ENCODE assay signal across 14 cellular contexts in genomic region chr2:20724500-20725053, GRCh38. TPM values are rescaled to one million over a fixed set of nuclear protein-coding genes. Genes with fewer than 3 reads are reported as not detected.
A peak's percentile ranks its signal among the peaks of the same experiment; 100 is the strongest.
DNase-seq lines count a peak whose midpoint lies in the region; ATAC-seq and TF ChIP-seq lines count a peak whose summit lies in the region.
"Had no signal": no experiment of that assay in that cellular context is flagged by ENCODE, and none has a peak within 500 bp of the region (broad histone marks: within the 10 kb centered on the region; RNA-seq: fewer than 3 reads in every experiment).

No MANE protein-coding gene starts in this region.

- DNase-seq in stimulated activated naive CD8-positive, alpha-beta T cell treated with anti-CD3 and anti-CD28 coated beads, Interleukin-15, Interleukin-2, amounts not matched to agents 100 U/mL and 50 U/mL, for 24 hours: no peak
- DNase-seq in chondrocyte (ENCODE audit: low spot score) (no peak), COR-L47 (lab: John Stamatoyannopoulos, UW) (no peak)
- DNase-seq in stimulated activated effector memory CD8-positive, alpha-beta T cell treated with anti-CD3 and anti-CD28 coated beads, Interleukin-12 subunit alpha, Interleukin-12 subunit beta, amount 100 ng/mL, for 72 hours (ENCODE audit: low spot score in 2 of 2): no peak
- DNase-seq: BE2C; CD4-positive, alpha-beta memory T cell; DND-41; GDM1; HCEC 1CT; HFFc6 had no signal

- H3K4me1 Mint-ChIP-seq in stimulated activated naive CD8-positive, alpha-beta T cell treated with anti-CD3 and anti-CD28 coated beads, Interleukin-15, Interleukin-2, amounts not matched to agents 100 ng/mL and 50 ng/mL, for 24 hours (ENCODE audit: low read depth): peaks cover 4% of the 10 kb centered on the region
- peaks cover 69% of the 10 kb centered on the region for H3K4me1 Mint-ChIP-seq in chondrocyte (ENCODE audit: low read depth)
- peaks cover 4% of the 10 kb centered on the region for H3K4me1 Mint-ChIP-seq in stimulated activated effector memory CD8-positive, alpha-beta T cell treated with anti-CD3 and anti-CD28 coated beads, Interleukin-12 subunit alpha, Interleukin-12 subunit beta, amount 100 ng/mL, for 72 hours

- no peak for TF ChIP-seq CTCF in chondrocyte (IDR thresholded peaks at IDR 0.05)

- H3K27ac Mint-ChIP-seq in stimulated activated naive CD8-positive, alpha-beta T cell treated with anti-CD3 and anti-CD28 coated beads, Interleukin-15, Interleukin-2, amounts not matched to agents 100 ng/mL and 50 ng/mL, for 24 hours: peak overlapping the region; percentile 19
- peak overlapping the region; percentile 84 for H3K27ac Mint-ChIP-seq in chondrocyte (ENCODE audit: unreplicated experiment)
- H3K27ac Mint-ChIP-seq in stimulated activated effector memory CD8-positive, alpha-beta T cell treated with anti-CD3 and anti-CD28 coated beads, Interleukin-12 subunit alpha, Interleukin-12 subunit beta, amount 100 ng/mL, for 72 hours: no peak overlapping the region
- H3K27ac Mint-ChIP-seq: CD4-positive, alpha-beta memory T cell; HFFc6 had no signal

- peaks cover 67% of the 10 kb centered on the region for H3K36me3 Mint-ChIP-seq in stimulated activated naive CD8-positive, alpha-beta T cell treated with anti-CD3 and anti-CD28 coated beads, Interleukin-15, Interleukin-2, amounts not matched to agents 100 ng/mL and 50 ng/mL, for 24 hours (ENCODE audit: low read depth)
- peaks cover 8% of the 10 kb centered on the region for H3K36me3 Mint-ChIP-seq in chondrocyte (ENCODE audit: low read depth)
- H3K36me3 Mint-ChIP-seq in stimulated activated effector memory CD8-positive, alpha-beta T cell treated with anti-CD3 and anti-CD28 coated beads, Interleukin-12 subunit alpha, Interleukin-12 subunit beta, amount 100 ng/mL, for 72 hours: peaks cover 7% of the 10 kb centered on the region

- no peaks in the 10 kb centered on the region for H3K27me3 Mint-ChIP-seq in stimulated activated naive CD8-positive, alpha-beta T cell treated with anti-CD3 and anti-CD28 coated beads, Interleukin-15, Interleukin-2, amounts not matched to agents 100 ng/mL and 50 ng/mL, for 24 hours
- H3K27me3 Mint-ChIP-seq in chondrocyte (ENCODE audit: low read depth): no peaks in the 10 kb centered on the region
- H3K27me3 Mint-ChIP-seq: CD4-positive, alpha-beta memory T cell; IgD-negative memory B cell had no signal

- H3K9me3 Mint-ChIP-seq in stimulated activated naive CD8-positive, alpha-beta T cell treated with anti-CD3 and anti-CD28 coated beads, Interleukin-15, Interleukin-2, amounts not matched to agents 100 ng/mL and 50 ng/mL, for 24 hours: peaks cover 5% of the 10 kb centered on the region
- H3K9me3 Mint-ChIP-seq in chondrocyte (ENCODE audit: low read depth): peaks cover 14% of the 10 kb centered on the region
- peaks cover 3% of the 10 kb centered on the region for H3K9me3 Mint-ChIP-seq in stimulated activated effector memory CD8-positive, alpha-beta T cell treated with anti-CD3 and anti-CD28 coated beads, Interleukin-12 subunit alpha, Interleukin-12 subunit beta, amount 100 ng/mL, for 72 hours
- H3K9me3 Mint-ChIP-seq: HFFc6, IgD-negative memory B cell had no signal

- ATAC-seq in stimulated activated naive CD8-positive, alpha-beta T cell treated with anti-CD3 and anti-CD28 coated beads, Interleukin-15, Interleukin-2, amounts not matched to agents 100 U/mL and 50 U/mL, for 24 hours: no peak
- ATAC-seq in stimulated activated effector memory CD8-positive, alpha-beta T cell treated with anti-CD3 and anti-CD28 coated beads, Interleukin-12 subunit alpha, Interleukin-12 subunit beta, amount 100 ng/mL, for 72 hours: peak; percentile 63
- no peak for ATAC-seq in HG03108 (IDR thresholded peaks at IDR 0.05; ENCODE audit: unreplicated experiment)
- no peak for ATAC-seq in HG02798 (IDR thresholded peaks at IDR 0.05; ENCODE audit: poor library complexity, unreplicated experiment)

- H3K4me3 Mint-ChIP-seq in stimulated activated naive CD8-positive, alpha-beta T cell treated with anti-CD3 and anti-CD28 coated beads, Interleukin-15, Interleukin-2, amounts not matched to agents 100 ng/mL and 50 ng/mL, for 24 hours: no peak overlapping the region
- H3K4me3 Mint-ChIP-seq in chondrocyte (ENCODE audit: unreplicated experiment): no peak overlapping the region
- no peak overlapping the region for H3K4me3 Mint-ChIP-seq in stimulated activated effector memory CD8-positive, alpha-beta T cell treated with anti-CD3 and anti-CD28 coated beads, Interleukin-12 subunit alpha, Interleukin-12 subunit beta, amount 100 ng/mL, for 72 hours
- H3K4me3 Mint-ChIP-seq: CD4-positive, alpha-beta memory T cell; HFFc6; IgD-negative memory B cell had no signal

RNA-seq across cellular contexts. Expression of gene GDF7, which starts 57.6 kb away (rescaled TPM):
- total RNA-seq in chondrocyte: 10.9 to 12.8 TPM (median 12.6 TPM) in 3 replicates
